Comparison of ENCODE assay signal across 20 cellular contexts in the genomic region with DNA sequence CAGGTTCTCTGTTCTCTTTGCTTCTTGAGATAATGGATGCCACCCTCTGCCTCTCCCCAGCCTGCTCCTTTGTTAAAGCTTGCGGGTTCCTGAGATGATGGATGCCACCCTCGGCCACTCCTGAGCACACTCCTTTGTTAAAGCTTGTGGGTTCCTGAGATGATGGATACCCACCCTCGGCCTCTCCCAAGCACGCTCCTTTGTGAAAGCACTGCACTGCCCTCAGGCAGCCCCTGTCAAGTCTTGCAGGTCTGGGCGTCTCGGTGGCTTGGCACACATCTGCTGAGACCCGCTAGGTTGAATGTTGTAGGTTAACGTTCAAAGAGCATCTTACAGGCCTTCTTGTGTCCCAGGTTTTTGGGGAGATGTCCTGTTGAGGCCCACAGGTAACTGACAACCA.
"Had no signal": no experiment of that assay in that cellular context is flagged by ENCODE, and none has a peak within 500 bp of the region (broad histone marks: within the 10 kb centered on the region; RNA-seq: fewer than 3 reads in every experiment).

No MANE protein-coding gene starts in this region.

- ATAC-seq: lower lobe of right lung; pancreas; stimulated activated effector memory CD8-positive, alpha-beta T cell treated with anti-CD3 and anti-CD28 coated beads, Interleukin-12 subunit alpha, Interleukin-12 subunit beta, amount 100 ng/mL, for 72 hours; stimulated activated naive CD8-positive, alpha-beta T cell treated with anti-CD3 and anti-CD28 coated beads, Interleukin-15, Interleukin-2, amounts not matched to agents 100 U/mL and 50 U/mL, for 24 hours had no signal

- FAIRE-seq: frontal cortex, pancreas had no signal

- H3K4me1 ChIP-seq: lower lobe of right lung, pancreas, prostate gland, thyroid gland, upper lobe of left lung, uterus had no signal

- H3K27me3 ChIP-seq: heart left ventricle, pancreas, right lobe of liver, suprapubic skin, thyroid gland, upper lobe of left lung, uterus had no signal

- H3K9me3 ChIP-seq: heart left ventricle, lower lobe of right lung, pancreas, prostate gland, right lobe of liver, suprapubic skin, thyroid gland, upper lobe of left lung, uterus had no signal

- DNase-seq: erythroblast; heart left ventricle; hippocampal formation; lower lobe of right lung; mesenchymal stem cell; midbrain; naive B cell; occipital lobe; pancreas; stimulated activated CD4-positive, alpha-beta T cell treated with anti-CD3 and anti-CD28 coated beads, Interleukin-4, amount 100 ng/mL, for 1 hour; stimulated activated CD8-positive, alpha-beta memory T cell treated with anti-CD3 and anti-CD28 coated beads, Interleukin-4, amount 100 ng/mL, for 48 hours; stimulated activated naive CD8-positive, alpha-beta T cell treated with anti-CD3 and anti-CD28 coated beads, Interleukin-15, Interleukin-2, amounts not matched to agents 100 U/mL and 50 U/mL, for 24 hours; thyroid gland; upper lobe of left lung; uterus had no signal

- H3K27ac ChIP-seq: lower lobe of right lung, pancreas, prostate gland, right lobe of liver, suprapubic skin, thyroid gland, upper lobe of left lung, uterus had no signal

- H3K4me3 ChIP-seq: heart left ventricle, lower lobe of right lung, pancreas, prostate gland, right lobe of liver, suprapubic skin, thyroid gland, upper lobe of left lung, uterus had no signal

- H3K36me3 ChIP-seq: heart left ventricle, lower lobe of right lung, pancreas, prostate gland, right lobe of liver, suprapubic skin, thyroid gland, upper lobe of left lung, uterus had no signal
